20 cellular contexts compared by ENCODE assay signal in genomic region chr19:8498295-8498694, GRCh38. TPM values are rescaled to one million over a fixed set of nuclear protein-coding genes. Genes with fewer than 3 reads are reported as not detected.
DNase-seq lines count a peak whose midpoint lies in the region; ATAC-seq and TF ChIP-seq lines count a peak whose summit lies in the region.
"Had no signal": no experiment of that assay in that cellular context is flagged by ENCODE, and none has a peak within 500 bp of the region (broad histone marks: within the 10 kb centered on the region; RNA-seq: fewer than 3 reads in every experiment).

No MANE protein-coding gene starts in this region.

- no peak overlapping the region for H3K27ac Mint-ChIP-seq in GM23338
- H3K27ac Mint-ChIP-seq in dendritic cell treated with granulocyte-macrophage colony-stimulating factor and Interleukin-4, amounts not matched to agents 40 ng/mL and 50 ng/mL, for 4 days: peak overlapping the region; percentile 90
- no peak overlapping the region for H3K27ac Mint-ChIP-seq in activated CD4-positive, alpha-beta T cell treated with anti-CD3 and anti-CD28 coated beads, Interleukin-2, amount 10 ng/mL, durations not matched to agents 7 days and 5 days
- H3K27ac Mint-ChIP-seq in MCF 10A (ENCODE audit: low read depth, unreplicated experiment): no peak overlapping the region
- H3K27ac Mint-ChIP-seq: CD4-positive, alpha-beta memory T cell; IgD-negative memory B cell had no signal

- peaks cover 4% of the 10 kb centered on the region for H3K4me1 ChIP-seq in GM23338 (ENCODE audit: insufficient read depth)
- peaks cover 20% of the 10 kb centered on the region in 2 donors for H3K4me1 ChIP-seq in neuronal stem cell (ENCODE audit: control insufficient read depth in 2 of 2, insufficient read depth in 1 of 2, low read depth in 1 of 2, low read length in 2 of 2)
- H3K4me1 ChIP-seq in testis: no peaks in the 10 kb centered on the region
- H3K4me1 ChIP-seq: BE2C had no signal

- no peak overlapping the region for H3K4me3 ChIP-seq in GM23338
- H3K4me3 ChIP-seq in neuronal stem cell (ENCODE audit: low read length in 2 of 2): no peak overlapping the region
- peak overlapping the region; percentile 6 to 26 for H3K4me3 ChIP-seq in testis

- H3F3A ChIP-seq in GM23338 (replicated peaks; ENCODE audit: low read depth): no peaks in the 10 kb centered on the region

- peak overlapping the region; percentile 71 for H3K14ac ChIP-seq in neuronal stem cell (ENCODE audit: low read length)

- ATAC-seq in GM23338 (no peak; the same call in 2 of the 3 replicates), HG02981 (IDR thresholded peaks at IDR 0.05; ENCODE audit: unreplicated experiment) (no peak)
- ATAC-seq: HepG2 had no signal

- H4K20me1 ChIP-seq in GM23338 (replicated peaks; ENCODE audit: insufficient read depth): no peaks in the 10 kb centered on the region

- intact Hi-C loops in dendritic cell treated with granulocyte-macrophage colony-stimulating factor and Interleukin-4, amounts not matched to agents 40 ng/mL and 50 ng/mL, for 4 days (cut with micrococcal nuclease): no loop called here
- intact Hi-C loops in testis (cut with DNase I; ENCODE audit: low total_unique reads): no loop called here
- intact Hi-C loops in MCF 10A (cut with micrococcal nuclease): no loop called here

- no peaks in the 10 kb centered on the region for H3K79me2 ChIP-seq in GM23338 (replicated peaks; ENCODE audit: insufficient read depth)

- WGBS in neuronal stem cell (ENCODE audit: extremely low coverage in 2 of 2, insufficient read length in 2 of 2, insufficient replicate concordance in 1 of 2), 2 donors: no CpG with 5 or more reads among the region's 22 CpGs
- WGBS in testis, 2 donors: 66 to 75% methylated on average over 10 to 21 of the region's 22 CpGs

- H3K36me3 ChIP-seq in GM23338 (ENCODE audit: insufficient read depth): no peaks in the 10 kb centered on the region
- no peaks in the 10 kb centered on the region for H3K36me3 ChIP-seq in neuronal stem cell (replicated peaks in 1 of 2; ENCODE audit: control insufficient read depth in 2 of 2, insufficient read depth in 2 of 2, low read length in 2 of 2)
- H3K36me3 ChIP-seq in testis (ENCODE audit: low read depth, missing control alignments): no peaks in the 10 kb centered on the region
- H3K36me3 ChIP-seq: BE2C had no signal

- no peak overlapping the region for H4K8ac ChIP-seq in neuronal stem cell (ENCODE audit: low read depth, low read length)

- TF ChIP-seq CTCF in GM23338 (conservative IDR thresholded peaks at IDR 0.05; ENCODE audit: low read depth in 2 of 2) (no peak), testis (IDR thresholded peaks at IDR 0.05) (no peak), MCF 10A (IDR thresholded peaks at IDR 0.05; ENCODE audit: unreplicated experiment) (no peak)

- TF ChIP-seq POLR2A in testis (IDR thresholded peaks at IDR 0.05): no peak

- H3K4me2 ChIP-seq in GM23338 (no peak overlapping the region), neuronal stem cell (ENCODE audit: insufficient read depth, low read length, poor library complexity, severe bottlenecking) (no peak overlapping the region)

- no peak overlapping the region for H3K23ac ChIP-seq in neuronal stem cell (ENCODE audit: low read depth, low read length, poor library complexity)

- H3K36me3 Mint-ChIP-seq in GM23338 (ENCODE audit: low read depth) (no peaks in the 10 kb centered on the region), MCF 10A (ENCODE audit: insufficient read depth, unreplicated experiment) (no peaks in the 10 kb centered on the region)
- H3K36me3 Mint-ChIP-seq in dendritic cell treated with granulocyte-macrophage colony-stimulating factor and Interleukin-4, amounts not matched to agents 40 ng/mL and 50 ng/mL, for 4 days (ENCODE audit: low read depth): peaks cover 65% of the 10 kb centered on the region
- no peaks in the 10 kb centered on the region for H3K36me3 Mint-ChIP-seq in activated CD4-positive, alpha-beta T cell treated with anti-CD3 and anti-CD28 coated beads, Interleukin-2, amount 10 ng/mL, durations not matched to agents 7 days and 5 days (ENCODE audit: low read depth)
- H3K36me3 Mint-ChIP-seq: CD4-positive, alpha-beta memory T cell; IgD-negative memory B cell had no signal

- H3K4ac ChIP-seq in neuronal stem cell (ENCODE audit: low read length): peak overlapping the region; percentile 66

- H3K4me1 Mint-ChIP-seq in GM23338 (peaks cover 14% of the 10 kb centered on the region), MCF 10A (ENCODE audit: insufficient read depth, unreplicated experiment) (peaks cover 8% of the 10 kb centered on the region)
- peaks cover 86% of the 10 kb centered on the region for H3K4me1 Mint-ChIP-seq in dendritic cell treated with granulocyte-macrophage colony-stimulating factor and Interleukin-4, amounts not matched to agents 40 ng/mL and 50 ng/mL, for 4 days (ENCODE audit: low read depth)
- peaks cover 44% of the 10 kb centered on the region for H3K4me1 Mint-ChIP-seq in activated CD4-positive, alpha-beta T cell treated with anti-CD3 and anti-CD28 coated beads, Interleukin-2, amount 10 ng/mL, durations not matched to agents 7 days and 5 days

- H2BK12ac ChIP-seq in neuronal stem cell (ENCODE audit: low read length): no peak overlapping the region

- H3K9me2 ChIP-seq in GM23338 (ENCODE audit: insufficient read depth): no peaks in the 10 kb centered on the region

- no peaks in the 10 kb centered on the region for H3K27me3 ChIP-seq in GM23338 (ENCODE audit: insufficient read depth)
- H3K27me3 ChIP-seq in neuronal stem cell (ENCODE audit: control insufficient read depth in 3 of 3, insufficient read depth in 3 of 3, low read depth in 1 of 3, low read length in 3 of 3): no peaks in the 10 kb centered on the region
- H3K27me3 ChIP-seq in testis: no peaks in the 10 kb centered on the region
- H3K27me3 ChIP-seq: BE2C had no signal

- H3K4me3 Mint-ChIP-seq in GM23338 (no peak overlapping the region), MCF 10A (ENCODE audit: unreplicated experiment) (no peak overlapping the region)
- H3K4me3 Mint-ChIP-seq in dendritic cell treated with granulocyte-macrophage colony-stimulating factor and Interleukin-4, amounts not matched to agents 40 ng/mL and 50 ng/mL, for 4 days: no peak overlapping the region
- no peak overlapping the region for H3K4me3 Mint-ChIP-seq in activated CD4-positive, alpha-beta T cell treated with anti-CD3 and anti-CD28 coated beads, Interleukin-2, amount 10 ng/mL, durations not matched to agents 7 days and 5 days
- H3K4me3 Mint-ChIP-seq: CD4-positive, alpha-beta memory T cell; H9; IgD-negative memory B cell had no signal

- peak overlapping the region; percentile 97 for H2BK120ac ChIP-seq in neuronal stem cell (ENCODE audit: low read depth, low read length)

- H3K27me3 Mint-ChIP-seq in GM23338 (ENCODE audit: insufficient read depth, low read depth, poor library complexity): peaks cover 12% of the 10 kb centered on the region
- no peaks in the 10 kb centered on the region for H3K27me3 Mint-ChIP-seq in dendritic cell treated with granulocyte-macrophage colony-stimulating factor and Interleukin-4, amounts not matched to agents 40 ng/mL and 50 ng/mL, for 4 days
- H3K27me3 Mint-ChIP-seq in activated CD4-positive, alpha-beta T cell treated with anti-CD3 and anti-CD28 coated beads, Interleukin-2, amount 10 ng/mL, durations not matched to agents 7 days and 5 days: no peaks in the 10 kb centered on the region
- H3K27me3 Mint-ChIP-seq in MCF 10A (ENCODE audit: insufficient read depth, unreplicated experiment): no peaks in the 10 kb centered on the region
- H3K27me3 Mint-ChIP-seq: CD4-positive, alpha-beta memory T cell had no signal

- H4K91ac ChIP-seq in neuronal stem cell (ENCODE audit: low read depth, low read length, poor library complexity): peak overlapping the region; percentile 93

- DNase-seq in GM23338 (ENCODE audit: low spot score): no peak
- no peak for DNase-seq in neuronal stem cell (ENCODE audit: low spot score)
- DNase-seq in testis: no peak
- no peak for DNase-seq in activated CD4-positive, alpha-beta T cell treated with anti-CD3 and anti-CD28 coated beads, Interleukin-2, amount 10 ng/mL, durations not matched to agents 7 days and 5 days
- no peak for DNase-seq in MCF 10A (ENCODE audit: unreplicated experiment)
- DNase-seq: ACHN, BE2C, DMS153, DMS79, GDM1, GOT3, H9, KBM-7 had no signal

- H2AFZ ChIP-seq in GM23338 (peak overlapping the region; percentile 66), neuronal stem cell (ENCODE audit: low read length) (peak overlapping the region; percentile 6)

- H3K9me3 Mint-ChIP-seq in GM23338 (no peaks in the 10 kb centered on the region), MCF 10A (ENCODE audit: unreplicated experiment) (no peaks in the 10 kb centered on the region)
- no peaks in the 10 kb centered on the region for H3K9me3 Mint-ChIP-seq in dendritic cell treated with granulocyte-macrophage colony-stimulating factor and Interleukin-4, amounts not matched to agents 40 ng/mL and 50 ng/mL, for 4 days
- H3K9me3 Mint-ChIP-seq in activated CD4-positive, alpha-beta T cell treated with anti-CD3 and anti-CD28 coated beads, Interleukin-2, amount 10 ng/mL, durations not matched to agents 7 days and 5 days: no peaks in the 10 kb centered on the region
- H3K9me3 Mint-ChIP-seq: CD4-positive, alpha-beta memory T cell; H9; IgD-negative memory B cell had no signal

- no peak overlapping the region for H3K27ac ChIP-seq in GM23338 (ENCODE audit: low read depth)
- no peak overlapping the region for H3K27ac ChIP-seq in neuronal stem cell (replicated peaks; ENCODE audit: low read length)
- H3K27ac ChIP-seq in testis: no peak overlapping the region
- H3K27ac ChIP-seq: C4-2B had no signal

- H3K79me1 ChIP-seq in neuronal stem cell (ENCODE audit: low read depth, low read length): no peaks in the 10 kb centered on the region

- no peak overlapping the region for H3K9ac ChIP-seq in neuronal stem cell (ENCODE audit: low read depth, low read length, poor library complexity)

- POLR2A ChIA-PET in activated CD4-positive, alpha-beta T cell treated with anti-CD3 and anti-CD28 coated beads, Interleukin-2, amount 10 ng/mL, durations not matched to agents 7 days and 5 days (lab: Charles Lee): no interaction called here
- POLR2A ChIA-PET in MCF 10A (lab: Yijun Ruan, JAX): no interaction called here

- no TSS peak for BruUV-seq in MCF 10A (replicated peaks; lab: Mats Ljungman, UMichigan)

- CTCF ChIA-PET in activated CD4-positive, alpha-beta T cell treated with anti-CD3 and anti-CD28 coated beads, Interleukin-2, amount 10 ng/mL, durations not matched to agents 7 days and 5 days (lab: Charles Lee): interaction anchor here (0.7 to 1.1 kb wide), 3 partner anchors 11 to 20 kb away, joined by 3 to 4 read pairs (median 3); no protein-coding TSS in a partner anchor
- CTCF ChIA-PET in MCF 10A (lab: Yijun Ruan, JAX): no interaction called here

- H3K9me3 ChIP-seq in neuronal stem cell (replicated peaks in 1 of 2; ENCODE audit: control insufficient read depth in 2 of 2, insufficient read depth in 1 of 2, low read depth in 1 of 2, low read length in 2 of 2) (no peaks in the 10 kb centered on the region), testis (no peaks in the 10 kb centered on the region)
- H3K9me3 ChIP-seq: BE2C had no signal

- peak overlapping the region; percentile 4 for H3K18ac ChIP-seq in neuronal stem cell (ENCODE audit: low read length)

- peak overlapping the region; percentile 8 for H2BK15ac ChIP-seq in neuronal stem cell (ENCODE audit: low read length)

- H2BK5ac ChIP-seq in neuronal stem cell (ENCODE audit: low read length): peak overlapping the region; percentile 97

- peak overlapping the region; percentile 98 for H2AK5ac ChIP-seq in neuronal stem cell (ENCODE audit: low read depth, low read length)

RNA-seq across cellular contexts. Expression of gene PRAM1, which starts 4.1 kb away (rescaled TPM):
- total RNA-seq in GM23338 (2014; rRNA removed; shearing (Covaris generic)): 0.07 and 0.31 TPM in 2 replicates
- polyA plus RNA-seq in GM23338 (2016; fragmentation: Nextera tagmentation; extraction: Ambion mirVana) (0.54 TPM in 1 of 2 replicates, not detected in the other), testis (ENCODE audit: insufficient read depth, low read depth, low replicate concordance) (2.8 TPM)
- 1.2 TPM for polyA plus RNA-seq in neuronal stem cell (2013, experiment 1 of 2)
- polyA plus RNA-seq in neuronal stem cell (2013, experiment 2 of 2): 1.2 TPM
- total RNA-seq in testis (1 to 10 TPM; 1.7 to 2.1 TPM), MCF 10A (2022) (0.15 TPM in 1 of 2 replicates, not detected in the other)
- 1 to 10 TPM; 3.8 to 6.7 TPM for total RNA-seq in activated CD4-positive, alpha-beta T cell treated with anti-CD3 and anti-CD28 coated beads, Interleukin-2, amount 10 ng/mL, durations not matched to agents 7 days and 5 days
- total RNA-seq: Daoy, HepG2 had no signal
- polyA plus RNA-seq: CD4-positive, alpha-beta memory T cell; HepG2; IgD-negative memory B cell had no signal

RNA-seq across cellular contexts. Expression of gene ZNF414, which starts 15.7 kb away (rescaled TPM):
- total RNA-seq in GM23338 (2014; rRNA removed; shearing (Covaris generic)): 29.2 and 45.0 TPM in 2 replicates
- polyA plus RNA-seq in GM23338 (2016; fragmentation: Nextera tagmentation; extraction: Ambion mirVana) (27.4 and 31.6 TPM in 2 replicates), testis (ENCODE audit: insufficient read depth, low read depth, low replicate concordance) (33.9 TPM)
- 32.3 TPM for polyA plus RNA-seq in neuronal stem cell (2013, experiment 1 of 2)
- polyA plus RNA-seq in neuronal stem cell (2013, experiment 2 of 2): 33.4 TPM
- total RNA-seq in testis (10 to 100 TPM; 35.8 to 46.8 TPM), MCF 10A (2022) (16.3 and 27.2 TPM in 2 replicates)
- 10 to 100 TPM; 46.8 to 47.3 TPM for total RNA-seq in activated CD4-positive, alpha-beta T cell treated with anti-CD3 and anti-CD28 coated beads, Interleukin-2, amount 10 ng/mL, durations not matched to agents 7 days and 5 days

RNA-seq across cellular contexts. Expression of gene HNRNPM, which starts 53.5 kb away (rescaled TPM):
- 359 and 389 TPM in 2 replicates for total RNA-seq in GM23338 (2014; rRNA removed; shearing (Covaris generic))
- polyA plus RNA-seq in GM23338 (2016; fragmentation: Nextera tagmentation; extraction: Ambion mirVana): 276 and 291 TPM in 2 replicates
- polyA plus RNA-seq in neuronal stem cell (2013, experiment 1 of 2): 112 TPM
- polyA plus RNA-seq in neuronal stem cell (2013, experiment 2 of 2): 111 TPM
- 100 to 1,000 TPM; 164 to 177 TPM for total RNA-seq in testis
- 198 TPM for polyA plus RNA-seq in testis (ENCODE audit: insufficient read depth, low read depth, low replicate concordance)
- 100 to 1,000 TPM; 248 to 265 TPM for total RNA-seq in activated CD4-positive, alpha-beta T cell treated with anti-CD3 and anti-CD28 coated beads, Interleukin-2, amount 10 ng/mL, durations not matched to agents 7 days and 5 days
- total RNA-seq in MCF 10A (2022): 149 and 161 TPM in 2 replicates

Comparison
In these comparisons a context has a peak if more than half of its experiments do, and no peak if none do; other contexts are left out.
1. H3K4me3 ChIP-seq: peak in testis (2 of 2); none in GM23338 (single experiment) and neuronal stem cell (0 of 2).